23 cellular contexts compared by ENCODE assay signal in genomic region chrX:76420237-76420636, GRCh38. TPM values are rescaled to one million over a fixed set of nuclear protein-coding genes. Genes with fewer than 3 reads are reported as not detected.
A peak's percentile ranks its signal among the peaks of the same experiment; 100 is the strongest.
DNase-seq lines count a peak whose midpoint lies in the region; ATAC-seq, FAIRE-seq and TF ChIP-seq lines count a peak whose summit lies in the region.
"Had no signal": no experiment of that assay in that cellular context is flagged by ENCODE, and none has a peak within 500 bp of the region (broad histone marks: within the 10 kb centered on the region; RNA-seq: fewer than 3 reads in every experiment).

No MANE protein-coding gene starts in this region.

- WGBS in pancreas, 2 donors: 70 to 90% methylated on average over 1 of the region's 1 CpG

- ATAC-seq in GM21529 (IDR thresholded peaks at IDR 0.05; ENCODE audit: unreplicated experiment) (peak; percentile 52), pancreas (no peak)
- ATAC-seq: HepG2, WTC11 had no signal

- no peak overlapping the region for H3K9ac ChIP-seq in OCI-LY3 (ENCODE audit: low read length)

- no peaks in the 10 kb centered on the region for H3K4me1 ChIP-seq in OCI-LY3 (ENCODE audit: low read length)
- no peaks in the 10 kb centered on the region for H3K4me1 ChIP-seq in pancreas
- H3K4me1 ChIP-seq: esophagus muscularis mucosa, Peyer's patch, upper lobe of left lung had no signal

- no peak overlapping the region for H2AFZ ChIP-seq in OCI-LY3 (ENCODE audit: low read depth, low read length)

- H3K4me3 ChIP-seq in OCI-LY3 (ENCODE audit: low read length): no peak overlapping the region
- no peak overlapping the region for H3K4me3 ChIP-seq in fibroblast of mammary gland (ENCODE audit: control insufficient read depth, low read depth, low read length)
- H3K4me3 ChIP-seq in pancreas: no peak overlapping the region
- H3K4me3 ChIP-seq: esophagus muscularis mucosa, ovary, Peyer's patch, upper lobe of left lung had no signal

- no peaks in the 10 kb centered on the region for H3K36me3 ChIP-seq in OCI-LY3 (replicated peaks; ENCODE audit: low read depth, low read length)
- no peaks in the 10 kb centered on the region for H3K36me3 ChIP-seq in pancreas
- H3K36me3 ChIP-seq: esophagus muscularis mucosa, ovary, Peyer's patch, upper lobe of left lung had no signal

- POLR2A ChIA-PET in RWPE1 (lab: Yijun Ruan, JAX; ENCODE audit: low non-redundant PET): no interaction called here

- no peak overlapping the region for H3K27ac ChIP-seq in OCI-LY3 (ENCODE audit: low read length)
- H3K27ac ChIP-seq in RWPE1: no peak overlapping the region
- no peak overlapping the region for H3K27ac ChIP-seq in pancreas
- H3K27ac ChIP-seq: esophagus muscularis mucosa, ovary, Peyer's patch, upper lobe of left lung had no signal

- peak; percentile 1 for DNase-seq in DMS114 treated with DMSO at 0.1 percent for 48 hours (lab: John Stamatoyannopoulos, UW; ENCODE audit: unreplicated experiment)
- DNase-seq in fibroblast of mammary gland (ENCODE audit: low read depth): peak; percentile 1
- no peak for DNase-seq in NCI-H774 (lab: John Stamatoyannopoulos, UW)
- DNase-seq in RWPE1 (ENCODE audit: low spot score): no peak
- DNase-seq in pancreas: no peak
- no peak for DNase-seq in NCI-H146 (lab: John Stamatoyannopoulos, UW)
- DNase-seq: anterior cingulate cortex; cortex of kidney; kidney glomerular epithelial cell; NCI-H1092 treated with DMSO at 0.1 percent for 48 hours; NCI-H226; ovary; Peyer's patch; small intestine; stimulated activated naive CD4-positive, alpha-beta T cell; T-cell; upper lobe of left lung had no signal

- FAIRE-seq in pancreas (lab: Jason Lieb, UNC): no peak
- FAIRE-seq: GM19239, HepG2, small intestine had no signal

- H4K20me1 ChIP-seq in OCI-LY3 (ENCODE audit: insufficient read depth, low read length): no peaks in the 10 kb centered on the region

- CTCF ChIA-PET in RWPE1 (lab: Yijun Ruan, JAX): no interaction called here

- H3K9me3 ChIP-seq in OCI-LY3 (ENCODE audit: insufficient read depth, low read length) (no peaks in the 10 kb centered on the region), pancreas (no peaks in the 10 kb centered on the region)
- H3K9me3 ChIP-seq: ovary, Peyer's patch, upper lobe of left lung had no signal

- H3K4me2 ChIP-seq in OCI-LY3 (ENCODE audit: low read length): no peak overlapping the region

- peak; percentile 22; the same call in 1 of the 2 replicates for TF ChIP-seq CTCF in OCI-LY3 (IDR thresholded peaks at IDR 0.05; ENCODE audit: low read depth, low read length)
- TF ChIP-seq CTCF in fibroblast of mammary gland (conservative IDR thresholded peaks at IDR 0.05; ENCODE audit: control insufficient read depth, insufficient read depth, low read depth, low read length): peak; percentile 18
- TF ChIP-seq CTCF in RWPE1 (conservative IDR thresholded peaks at IDR 0.05; ENCODE audit: low read depth): no peak
- no peak for TF ChIP-seq CTCF in pancreas (IDR thresholded peaks at IDR 0.05)

- H3K79me2 ChIP-seq in OCI-LY3 (ENCODE audit: low read length): no peaks in the 10 kb centered on the region

- intact Hi-C loops in pancreas (cut with DNase I): no loop called here

- no peaks in the 10 kb centered on the region for H3K27me3 ChIP-seq in OCI-LY3 (ENCODE audit: low read depth, low read length)
- no peaks in the 10 kb centered on the region for H3K27me3 ChIP-seq in pancreas
- H3K27me3 ChIP-seq: esophagus muscularis mucosa, ovary, Peyer's patch, upper lobe of left lung had no signal

RNA-seq across cellular contexts. Expression of gene MAGEE1, which starts 7.3 kb away (rescaled TPM):
- total RNA-seq in pancreas: 1 to 10 TPM; 1.5 to 2.8 (median 2.0) TPM
- 1 to 10 TPM; 1.4 to 3.0 TPM for polyA plus RNA-seq in pancreas

Comparison
In these comparisons a context has a peak if more than half of its experiments do, and no peak if none do; other contexts are left out.
1. DNase-seq: peak in DMS114 treated with DMSO at 0.1 percent for 48 hours (single experiment) and fibroblast of mammary gland (single experiment); none in NCI-H774 (single experiment), RWPE1 (single experiment), pancreas (0 of 6) and NCI-H146 (single experiment).
2. CTCF ChIP-seq: peak in OCI-LY3 (single experiment) and fibroblast of mammary gland (single experiment); none in RWPE1 (single experiment) and pancreas (0 of 4).